18 cellular contexts compared by ENCODE assay signal in genomic region chr3:136703429-136703828, GRCh38. TPM values are rescaled to one million over a fixed set of nuclear protein-coding genes. Genes with fewer than 3 reads are reported as not detected.
A peak's percentile ranks its signal among the peaks of the same experiment; 100 is the strongest.
DNase-seq lines count a peak whose midpoint lies in the region; FAIRE-seq and TF ChIP-seq lines count a peak whose summit lies in the region.
"Had no signal": no experiment of that assay in that cellular context is flagged by ENCODE, and none has a peak within 500 bp of the region (broad histone marks: within the 10 kb centered on the region; RNA-seq: fewer than 3 reads in every experiment).

No MANE protein-coding gene starts in this region.

- H2BK5ac ChIP-seq in mesenchymal stem cell (ENCODE audit: low read depth, low read length, poor library complexity, severe bottlenecking), result no peak overlapping the region

- peaks cover 3% of the 10 kb centered on the region for H3K36me3 Mint-ChIP-seq in astrocyte (ENCODE audit: low read depth, unreplicated experiment)

- H3K27me3 ChIP-seq in astrocyte (ENCODE audit: insufficient read depth, low read length) (no peaks in the 10 kb centered on the region), mesenchymal stem cell (ENCODE audit: control insufficient read depth in 1 of 2, insufficient read depth in 1 of 2, low read length in 2 of 2) (no peaks in the 10 kb centered on the region)

- H4K8ac ChIP-seq in mesenchymal stem cell (ENCODE audit: low read length), result no peak overlapping the region

- no peak overlapping the region for H4K91ac ChIP-seq in mesenchymal stem cell (ENCODE audit: low read length)

- H3K27ac Mint-ChIP-seq in astrocyte (ENCODE audit: unreplicated experiment), result peak overlapping the region; percentile 47
- H3K27ac Mint-ChIP-seq: B cell; CD4-positive, alpha-beta T cell; GM23338 had no signal

- no peaks in the 10 kb centered on the region for H3K9me3 Mint-ChIP-seq in astrocyte (ENCODE audit: unreplicated experiment)
- H3K9me3 Mint-ChIP-seq: GM23338, H9 had no signal

- H2AFZ ChIP-seq in astrocyte (ENCODE audit: low read depth, low read length) (no peak overlapping the region), mesenchymal stem cell (ENCODE audit: low read depth, low read length) (no peak overlapping the region)
- H2AFZ ChIP-seq: GM23338 had no signal

- DNase-seq in A172 (ENCODE audit: low spot score), result peak; percentile 57
- DNase-seq in M059J (ENCODE audit: low read depth), result peak; percentile 78
- peak; percentile 45 for DNase-seq in astrocyte (ENCODE audit: low read depth)
- peak; percentile 15 for DNase-seq in mesenchymal stem cell
- DNase-seq in DMS153 (lab: John Stamatoyannopoulos, UW), result no peak
- DNase-seq in iPS-NIHi11 (ENCODE audit: low spot score), result no peak
- DNase-seq in NCI-H82 treated with DMSO at 0.1 percent for 48 hours (lab: John Stamatoyannopoulos, UW; ENCODE audit: unreplicated experiment), result no peak
- DNase-seq: C1 segment of cervical spinal cord; Calu3; CD4-positive, alpha-beta T cell; DMS 273 treated with DMSO at 0.1 percent for 48 hours; DMS79; H9 had no signal

- H3K79me2 ChIP-seq in astrocyte (ENCODE audit: insufficient read depth, low read length), result peaks cover 93% of the 10 kb centered on the region

- no peak overlapping the region for H3K4me3 Mint-ChIP-seq in astrocyte (ENCODE audit: unreplicated experiment)
- H3K4me3 Mint-ChIP-seq: B cell; CD4-positive, alpha-beta T cell; GM23338; H9 had no signal

- no peak overlapping the region for H3K18ac ChIP-seq in mesenchymal stem cell (ENCODE audit: low read depth in 1 of 2, low read length in 2 of 2)

- no peak for FAIRE-seq in astrocyte (lab: Jason Lieb, UNC)
- FAIRE-seq: A204.1, GM12878, GM18507 had no signal

- H3K4ac ChIP-seq in mesenchymal stem cell (ENCODE audit: low read depth in 1 of 2, low read length in 2 of 2), result no peak overlapping the region

- no peak overlapping the region for H2BK120ac ChIP-seq in mesenchymal stem cell (ENCODE audit: low read depth, low read length)

- H3K9ac ChIP-seq in astrocyte (ENCODE audit: low read length), result no peak overlapping the region
- no peak overlapping the region for H3K9ac ChIP-seq in mesenchymal stem cell (ENCODE audit: low read length)

- no peaks in the 10 kb centered on the region for H3K27me3 Mint-ChIP-seq in astrocyte (ENCODE audit: low read depth, unreplicated experiment)
- H3K27me3 Mint-ChIP-seq: B cell; CD4-positive, alpha-beta T cell had no signal

- H3K27ac ChIP-seq in astrocyte (ENCODE audit: low read depth, low read length) (no peak overlapping the region), mesenchymal stem cell (ENCODE audit: low read length, poor library complexity, severe bottlenecking) (no peak overlapping the region)

- peaks cover 19% of the 10 kb centered on the region for H3K4me1 Mint-ChIP-seq in astrocyte (ENCODE audit: low read depth, unreplicated experiment)

- peaks cover 68% of the 10 kb centered on the region for H4K20me1 ChIP-seq in astrocyte (ENCODE audit: insufficient read depth, low read length)

- H3K4me3 ChIP-seq in astrocyte (ENCODE audit: insufficient read depth, low read depth, low read length), result no peak overlapping the region
- no peak overlapping the region for H3K4me3 ChIP-seq in mesenchymal stem cell (ENCODE audit: insufficient read depth in 1 of 2, low read depth in 1 of 2, low read length in 2 of 2)
- H3K4me3 ChIP-seq: GM12878, GM23338 had no signal

- no peak overlapping the region for H2AK5ac ChIP-seq in mesenchymal stem cell (ENCODE audit: low read length, severe bottlenecking)

- H3K36me3 ChIP-seq in astrocyte (ENCODE audit: insufficient read depth, low read length) (no peaks in the 10 kb centered on the region), mesenchymal stem cell (ENCODE audit: control insufficient read depth in 1 of 2, insufficient read depth in 2 of 2, low read depth in 1 of 2, low read length in 2 of 2) (peaks cover 0 to 2% of the 10 kb centered on the region in 2 experiments)

- H3K14ac ChIP-seq in mesenchymal stem cell (ENCODE audit: low read length in 2 of 2), result no peak overlapping the region

- H3K4me1 ChIP-seq in astrocyte (ENCODE audit: insufficient read depth, low read length) (no peaks in the 10 kb centered on the region), mesenchymal stem cell (ENCODE audit: control insufficient read depth, insufficient read depth, low read depth, low read length) (peaks cover 1% of the 10 kb centered on the region)

- H3K4me2 ChIP-seq in astrocyte (ENCODE audit: low read length), result no peak overlapping the region
- H3K4me2 ChIP-seq in mesenchymal stem cell (ENCODE audit: low read length, poor library complexity, severe bottlenecking), result no peak overlapping the region
- H3K4me2 ChIP-seq: GM23338 had no signal

- H3K9me3 ChIP-seq in astrocyte (ENCODE audit: insufficient read depth, low read depth, low read length) (no peaks in the 10 kb centered on the region), mesenchymal stem cell (ENCODE audit: control insufficient read depth, low read length) (no peaks in the 10 kb centered on the region)

- TF ChIP-seq CTCF in astrocyte (IDR thresholded peaks at IDR 0.05; ENCODE audit: insufficient read depth, low read depth, low read length), result no peak

- WGBS in mesenchymal stem cell, result 77% methylated on average over 4 of the region's 4 CpGs

- H3K23ac ChIP-seq in mesenchymal stem cell (ENCODE audit: low read length in 2 of 2), result no peak overlapping the region

- H2BK15ac ChIP-seq in mesenchymal stem cell (ENCODE audit: low read depth, poor library complexity, severe bottlenecking), result no peak overlapping the region

- H2BK12ac ChIP-seq in mesenchymal stem cell (ENCODE audit: low read length in 2 of 2), result no peak overlapping the region

- peaks cover 10% of the 10 kb centered on the region for H3K79me1 ChIP-seq in mesenchymal stem cell (replicated peaks; ENCODE audit: low read length, poor library complexity, severe bottlenecking)

RNA-seq across cellular contexts. Expression of gene STAG1, which starts 48.7 kb away (rescaled TPM):
- total RNA-seq in A172 (2014; rRNA removed; shearing (Covaris generic)), result 43.0 and 50.6 TPM in 2 replicates
- 24.9 and 31.6 TPM in 2 replicates for total RNA-seq in M059J (2014; rRNA removed; shearing (Covaris generic))
- 24.1 and 24.2 TPM in 2 replicates for total RNA-seq in astrocyte
- polyA plus RNA-seq in mesenchymal stem cell (2013, experiment 1 of 2), result 11.0 TPM
- polyA plus RNA-seq in mesenchymal stem cell (2013, experiment 2 of 2), result 11.2 TPM

Comparison
In these comparisons a context has a peak if more than half of its experiments do, and no peak if none do; other contexts are left out.
1. DNase-seq: peak in A172 (single experiment), M059J (single experiment), astrocyte (single experiment) and mesenchymal stem cell (single experiment); none in DMS153 (single experiment), iPS-NIHi11 (single experiment) and NCI-H82 treated with DMSO at 0.1 percent for 48 hours (single experiment).